Comparison of ENCODE assay signal across 9 cellular contexts in genomic region chr17:34892864-34893263, GRCh38.
DNase-seq lines count a peak whose midpoint lies in the region; ATAC-seq and TF ChIP-seq lines count a peak whose summit lies in the region.
"Had no signal": no experiment of that assay in that cellular context is flagged by ENCODE, and none has a peak within 500 bp of the region (broad histone marks: within the 10 kb centered on the region; RNA-seq: fewer than 3 reads in every experiment).

No MANE protein-coding gene starts in this region.

- TF ChIP-seq CTCF in MCF 10A (IDR thresholded peaks at IDR 0.05; ENCODE audit: unreplicated experiment) (no peak), NB4 (IDR thresholded peaks at IDR 0.05; ENCODE audit: low read depth, low read length) (peak; percentile 98), neural cell (IDR thresholded peaks at IDR 0.05; ENCODE audit: poor library complexity, severe bottlenecking) (peak; percentile 95), suprapubic skin (IDR thresholded peaks at IDR 0.05) (peak in 1 of 2 donors; percentile 8)

- no peaks in the 10 kb centered on the region for H3K27me3 Mint-ChIP-seq in MCF 10A (ENCODE audit: insufficient read depth, unreplicated experiment)
- H3K27me3 Mint-ChIP-seq in activated naive CD8-positive, alpha-beta T cell treated with anti-CD3 and anti-CD28 coated beads, Interleukin-2, amount 10 ng/mL, durations not matched to agents 7 days and 5 days, result peaks cover 16% of the 10 kb centered on the region

- no peak overlapping the region for H3K4me2 ChIP-seq in neural cell (ENCODE audit: low read length)

- H3K27ac ChIP-seq in neural cell (ENCODE audit: low read length) (no peak overlapping the region), suprapubic skin (no peak overlapping the region)

- 25% methylated on average over 5 of the region's 6 CpGs for WGBS in suprapubic skin

- H3K9ac ChIP-seq in neural cell (ENCODE audit: low read length), result no peak overlapping the region

- H3K27me3 ChIP-seq in neural cell (ENCODE audit: insufficient read depth, low read depth, low read length) (no peaks in the 10 kb centered on the region), suprapubic skin (peaks cover 36% of the 10 kb centered on the region)

- no peaks in the 10 kb centered on the region for H3K9me2 ChIP-seq in neural cell (ENCODE audit: insufficient read depth, low read length)

- no peaks in the 10 kb centered on the region for H3K9me3 ChIP-seq in neural cell (ENCODE audit: low read length)
- no peaks in the 10 kb centered on the region for H3K9me3 ChIP-seq in suprapubic skin

- POLR2A ChIA-PET in MCF 10A (lab: Yijun Ruan, JAX), result no interaction called here
- POLR2A ChIA-PET in activated naive CD8-positive, alpha-beta T cell treated with anti-CD3 and anti-CD28 coated beads, Interleukin-2, amount 10 ng/mL, durations not matched to agents 7 days and 5 days (lab: Charles Lee), result no interaction called here

- no peak for TF ChIP-seq POLR2A in NB4 (IDR thresholded peaks at IDR 0.05; ENCODE audit: extremely low read depth, insufficient read length)
- no peak for TF ChIP-seq POLR2A in suprapubic skin (IDR thresholded peaks at IDR 0.05)

- H3K9me3 Mint-ChIP-seq in MCF 10A (ENCODE audit: unreplicated experiment), result no peaks in the 10 kb centered on the region
- no peaks in the 10 kb centered on the region for H3K9me3 Mint-ChIP-seq in activated naive CD8-positive, alpha-beta T cell treated with anti-CD3 and anti-CD28 coated beads, Interleukin-2, amount 10 ng/mL, durations not matched to agents 7 days and 5 days
- H3K9me3 Mint-ChIP-seq: naive thymus-derived CD8-positive, alpha-beta T cell had no signal

- no peaks in the 10 kb centered on the region for H3K36me3 Mint-ChIP-seq in MCF 10A (ENCODE audit: insufficient read depth, unreplicated experiment)
- no peaks in the 10 kb centered on the region for H3K36me3 Mint-ChIP-seq in activated naive CD8-positive, alpha-beta T cell treated with anti-CD3 and anti-CD28 coated beads, Interleukin-2, amount 10 ng/mL, durations not matched to agents 7 days and 5 days
- H3K36me3 Mint-ChIP-seq: naive thymus-derived CD8-positive, alpha-beta T cell had no signal

- BruUV-seq in MCF 10A (replicated peaks; lab: Mats Ljungman, UMichigan), result no TSS peak

- TF ChIP-seq RAD21 in neural cell (conservative IDR thresholded peaks at IDR 0.05), result peak; percentile 99

- intact Hi-C loops in MCF 10A (cut with micrococcal nuclease), result no loop called here

- no peak overlapping the region for H3K27ac Mint-ChIP-seq in MCF 10A (ENCODE audit: low read depth, unreplicated experiment)
- peak overlapping the region; percentile 25 for H3K27ac Mint-ChIP-seq in activated naive CD8-positive, alpha-beta T cell treated with anti-CD3 and anti-CD28 coated beads, Interleukin-2, amount 10 ng/mL, durations not matched to agents 7 days and 5 days

- TF ChIP-seq EP300 in neural cell (conservative IDR thresholded peaks at IDR 0.05; ENCODE audit: poor library complexity, severe bottlenecking) (no peak), suprapubic skin (IDR thresholded peaks at IDR 0.05) (no peak)

- H3F3A ChIP-seq in neural cell (ENCODE audit: insufficient read depth, low read length, poor library complexity, severe bottlenecking), result no peaks in the 10 kb centered on the region

- DNase-seq in T47D (ENCODE audit: low read depth in 1 of 2, low spot score in 1 of 2), result peak; percentile 57 to 64
- no peak for DNase-seq in MCF 10A (ENCODE audit: unreplicated experiment)
- DNase-seq in NB4 (ENCODE audit: low read depth), result peak; percentile 81
- DNase-seq in activated naive CD8-positive, alpha-beta T cell treated with anti-CD3 and anti-CD28 coated beads, Interleukin-2, amount 10 ng/mL, durations not matched to agents 7 days and 5 days, result no peak
- DNase-seq in mesenteric fat pad (ENCODE audit: low spot score), result no peak
- no peak for DNase-seq in NCI-H446 treated with DMSO at 0.1 percent for 48 hours (lab: John Stamatoyannopoulos, UW)
- no peak for DNase-seq in suprapubic skin (ENCODE audit: low spot score in 2 of 2)

- CTCF ChIA-PET in MCF 10A (lab: Yijun Ruan, JAX), result no interaction called here

- no peaks in the 10 kb centered on the region for H4K20me1 ChIP-seq in neural cell (ENCODE audit: insufficient read depth)

- H3K4me1 ChIP-seq in suprapubic skin, result no peaks in the 10 kb centered on the region

- ATAC-seq in activated naive CD8-positive, alpha-beta T cell treated with anti-CD3 and anti-CD28 coated beads, Interleukin-2, amount 10 ng/mL, durations not matched to agents 7 days and 5 days (ENCODE audit: low read depth), result no peak

- no peak overlapping the region for H3K4me3 Mint-ChIP-seq in MCF 10A (ENCODE audit: unreplicated experiment)
- H3K4me3 Mint-ChIP-seq in activated naive CD8-positive, alpha-beta T cell treated with anti-CD3 and anti-CD28 coated beads, Interleukin-2, amount 10 ng/mL, durations not matched to agents 7 days and 5 days, result no peak overlapping the region
- H3K4me3 Mint-ChIP-seq: naive thymus-derived CD8-positive, alpha-beta T cell had no signal

- H3K36me3 ChIP-seq in neural cell (ENCODE audit: insufficient read depth, low read length) (no peaks in the 10 kb centered on the region), suprapubic skin (no peaks in the 10 kb centered on the region)

- in situ Hi-C loops in T47D (cut with HindIII; ENCODE audit: low pct_unique_long_range_greater_than_20kb, low sequenced_read_pairs), result no loop called here

- H3K79me2 ChIP-seq in neural cell (replicated peaks; ENCODE audit: insufficient read depth, low read length), result no peaks in the 10 kb centered on the region

- H3K4me3 ChIP-seq in NB4 (ENCODE audit: low read depth, low read length) (no peak overlapping the region), neural cell (ENCODE audit: low read length) (no peak overlapping the region), suprapubic skin (no peak overlapping the region)

- no peak overlapping the region for H2AFZ ChIP-seq in neural cell (ENCODE audit: low read depth, low read length)

- no peaks in the 10 kb centered on the region for H3K4me1 Mint-ChIP-seq in MCF 10A (ENCODE audit: insufficient read depth, unreplicated experiment)
- no peaks in the 10 kb centered on the region for H3K4me1 Mint-ChIP-seq in activated naive CD8-positive, alpha-beta T cell treated with anti-CD3 and anti-CD28 coated beads, Interleukin-2, amount 10 ng/mL, durations not matched to agents 7 days and 5 days

TF ChIP-seq in neural cell, 6 proteins besides CTCF, POLR2A, EP300 and RAD21:
- TF ChIP-seq SMC3 (conservative IDR thresholded peaks at IDR 0.05; ENCODE audit: poor library complexity), result peak; percentile 98
- TF ChIP-seq, protein P1, sequence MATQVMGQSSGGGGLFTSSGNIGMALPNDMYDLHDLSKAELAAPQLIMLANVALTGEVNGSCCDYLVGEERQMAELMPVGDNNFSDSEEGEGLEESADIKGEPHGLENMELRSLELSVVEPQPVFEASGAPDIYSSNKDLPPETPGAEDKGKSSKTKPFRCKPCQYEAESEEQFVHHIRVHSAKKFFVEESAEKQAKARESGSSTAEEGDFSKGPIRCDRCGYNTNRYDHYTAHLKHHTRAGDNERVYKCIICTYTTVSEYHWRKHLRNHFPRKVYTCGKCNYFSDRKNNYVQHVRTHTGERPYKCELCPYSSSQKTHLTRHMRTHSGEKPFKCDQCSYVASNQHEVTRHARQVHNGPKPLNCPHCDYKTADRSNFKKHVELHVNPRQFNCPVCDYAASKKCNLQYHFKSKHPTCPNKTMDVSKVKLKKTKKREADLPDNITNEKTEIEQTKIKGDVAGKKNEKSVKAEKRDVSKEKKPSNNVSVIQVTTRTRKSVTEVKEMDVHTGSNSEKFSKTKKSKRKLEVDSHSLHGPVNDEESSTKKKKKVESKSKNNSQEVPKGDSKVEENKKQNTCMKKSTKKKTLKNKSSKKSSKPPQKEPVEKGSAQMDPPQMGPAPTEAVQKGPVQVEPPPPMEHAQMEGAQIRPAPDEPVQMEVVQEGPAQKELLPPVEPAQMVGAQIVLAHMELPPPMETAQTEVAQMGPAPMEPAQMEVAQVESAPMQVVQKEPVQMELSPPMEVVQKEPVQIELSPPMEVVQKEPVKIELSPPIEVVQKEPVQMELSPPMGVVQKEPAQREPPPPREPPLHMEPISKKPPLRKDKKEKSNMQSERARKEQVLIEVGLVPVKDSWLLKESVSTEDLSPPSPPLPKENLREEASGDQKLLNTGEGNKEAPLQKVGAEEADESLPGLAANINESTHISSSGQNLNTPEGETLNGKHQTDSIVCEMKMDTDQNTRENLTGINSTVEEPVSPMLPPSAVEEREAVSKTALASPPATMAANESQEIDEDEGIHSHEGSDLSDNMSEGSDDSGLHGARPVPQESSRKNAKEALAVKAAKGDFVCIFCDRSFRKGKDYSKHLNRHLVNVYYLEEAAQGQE (IDR thresholded peaks at IDR 0.05; ENCODE audit: borderline replicate concordance), result no peak
- TF ChIP-seq TAF1 (IDR thresholded peaks at IDR 0.05; ENCODE audit: low read depth), result no peak

Comparison
In these comparisons a context has a peak if more than half of its experiments do, and no peak if none do; other contexts are left out.
1. DNase-seq: peak in T47D (2 of 2) and NB4 (single experiment); none in MCF 10A (single experiment), activated naive CD8-positive, alpha-beta T cell treated with anti-CD3 and anti-CD28 coated beads, Interleukin-2, amount 10 ng/mL, durations not matched to agents 7 days and 5 days (single experiment), mesenteric fat pad (single experiment), NCI-H446 treated with DMSO at 0.1 percent for 48 hours (single experiment) and suprapubic skin (0 of 2).